Comparison of ENCODE assay signal across 16 cellular contexts in the genomic region with DNA sequence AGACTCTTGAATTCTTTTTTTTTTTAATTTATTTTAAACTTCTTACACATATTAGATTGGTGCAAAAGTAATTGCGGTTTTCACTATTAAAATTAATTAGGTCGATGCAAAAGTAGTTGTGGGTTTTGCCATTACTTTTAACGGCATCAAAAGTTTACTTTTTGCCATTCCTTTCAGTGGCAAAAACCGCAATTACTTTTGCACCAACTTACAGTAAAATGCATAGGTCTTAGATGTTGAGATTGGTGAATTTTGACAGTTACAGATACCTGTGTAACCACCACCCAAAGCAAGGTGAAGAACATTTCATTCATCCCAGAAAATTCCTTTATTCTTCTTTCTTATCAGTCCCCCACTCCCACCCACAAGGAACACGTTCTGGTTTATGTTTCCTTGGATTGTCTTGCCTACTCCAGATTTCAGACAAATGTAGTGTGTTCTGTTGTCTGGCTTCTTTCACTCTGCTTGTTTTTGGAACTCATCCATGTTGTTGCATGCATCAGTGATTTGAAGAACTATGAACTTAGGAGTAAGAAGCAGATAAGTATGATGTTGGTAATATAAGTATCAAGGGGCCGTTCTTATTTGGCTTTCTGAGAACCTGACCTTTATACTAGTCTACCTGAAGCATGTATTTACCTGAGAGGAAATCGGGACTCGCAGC.
"Had no signal": no experiment of that assay in that cellular context is flagged by ENCODE, and none has a peak within 500 bp of the region (broad histone marks: within the 10 kb centered on the region; RNA-seq: fewer than 3 reads in every experiment).

No MANE protein-coding gene starts in this region.

- H3K27ac ChIP-seq: body of pancreas, gastroesophageal sphincter, tibial artery had no signal

- H3K9me3 ChIP-seq: body of pancreas, gastroesophageal sphincter, tibial artery had no signal

- H3K4me3 ChIP-seq: body of pancreas, gastroesophageal sphincter, tibial artery had no signal

- DNase-seq: activated CD4-positive, alpha-beta memory T cell treated with anti-CD3 and anti-CD28 coated beads for 36 hours; activated CD4-positive, alpha-beta T cell treated with anti-CD3 and anti-CD28 coated beads for 4 hours; activated gamma-delta T cell treated with Interleukin-2 at 50 U/mL for 16 hours; activated T-cell treated with anti-CD3 and anti-CD28 coated beads for 4 hours; amniotic stem cell; body of pancreas; islet precursor cell; midbrain; nephron progenitor cell; nucleus accumbens; stimulated activated CD4-positive, alpha-beta T cell treated with anti-CD3 and anti-CD28 coated beads, Interleukin-2, amount 100 ng/mL, for 24 hours; stimulated activated naive CD4-positive, alpha-beta T cell treated with Interleukin-2 at 50 U/mL for 16 hours; tibial artery had no signal

- H3K27me3 ChIP-seq: body of pancreas, gastroesophageal sphincter, tibial artery had no signal

- H3K36me3 ChIP-seq: gastroesophageal sphincter, tibial artery had no signal

- ATAC-seq: activated naive CD4-positive, alpha-beta T cell treated with anti-CD3 and anti-CD28 coated beads, Interleukin-2, amount 50 U/mL, for 72 hours; body of pancreas; gastroesophageal sphincter; left lobe of liver had no signal
